1 cellular context compared by ENCODE assay signal in the genomic region with DNA sequence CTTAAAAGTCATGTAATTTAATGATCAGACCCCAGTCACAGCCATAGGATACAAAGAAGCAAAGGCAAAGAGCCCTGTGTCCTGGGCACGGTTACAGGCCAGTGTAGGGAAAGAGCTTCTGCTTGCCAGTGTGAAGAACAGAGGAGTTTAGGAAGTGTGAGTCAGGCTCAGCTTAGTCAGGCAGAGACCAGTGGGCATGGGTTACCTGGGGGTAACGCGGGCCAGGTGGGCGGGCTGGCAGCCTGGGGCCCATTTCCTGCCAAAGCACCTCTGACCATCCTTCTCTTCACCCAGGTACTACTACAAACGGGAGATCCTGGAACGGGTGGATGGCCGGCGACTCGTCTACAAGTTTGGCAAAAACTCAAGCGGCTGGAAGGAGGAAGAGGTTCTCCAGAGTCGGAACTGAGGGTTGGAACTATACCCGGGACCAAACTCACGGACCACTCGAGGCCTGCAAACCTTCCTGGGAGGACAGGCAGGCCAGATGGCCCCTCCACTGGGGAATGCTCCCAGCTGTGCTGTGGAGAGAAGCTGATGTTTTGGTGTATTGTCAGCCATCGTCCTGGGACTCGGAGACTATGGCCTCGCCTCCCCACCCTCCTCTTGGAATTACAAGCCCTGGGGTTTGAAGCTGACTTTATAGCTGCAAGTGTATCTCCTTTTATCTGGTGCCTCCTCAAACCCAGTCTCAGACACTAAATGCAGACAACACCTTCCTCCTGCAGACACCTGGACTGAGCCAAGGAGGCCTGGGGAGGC.
A peak's percentile ranks its signal among the peaks of the same experiment; 100 is the strongest.
TF ChIP-seq lines count a peak whose summit lies in the region.

No MANE protein-coding gene starts in this region.

TF ChIP-seq in A549, 52 proteins besides CTCF, POLR2A, EP300 and RAD21 (continued from another document):
- TF ChIP-seq, protein P1, sequence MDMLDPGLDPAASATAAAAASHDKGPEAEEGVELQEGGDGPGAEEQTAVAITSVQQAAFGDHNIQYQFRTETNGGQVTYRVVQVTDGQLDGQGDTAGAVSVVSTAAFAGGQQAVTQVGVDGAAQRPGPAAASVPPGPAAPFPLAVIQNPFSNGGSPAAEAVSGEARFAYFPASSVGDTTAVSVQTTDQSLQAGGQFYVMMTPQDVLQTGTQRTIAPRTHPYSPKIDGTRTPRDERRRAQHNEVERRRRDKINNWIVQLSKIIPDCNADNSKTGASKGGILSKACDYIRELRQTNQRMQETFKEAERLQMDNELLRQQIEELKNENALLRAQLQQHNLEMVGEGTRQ (IDR thresholded peaks at IDR 0.05) = no peak
- TF ChIP-seq FOSL2 (IDR thresholded peaks at IDR 0.05) (no peak), FOSL2 (CRISPR knock-in tag; IDR thresholded peaks at IDR 0.05) (0 out of 2 replicates have a peak, but pooled peaks have one; percentile 2), EHF (CRISPR knock-in tag; IDR thresholded peaks at IDR 0.05) (0 out of 2 replicates have a peak, but pooled peaks have one; percentile 20), HDAC2 (IDR thresholded peaks at IDR 0.05) (no peak), FOSB (CRISPR knock-in tag; IDR thresholded peaks at IDR 0.05) (peak; percentile 80; the same call in 1 of the 2 replicates)
